ENCODE assay signal across 26 cellular contexts in genomic region chr9:130880599-130881220, GRCh38. TPM values are rescaled to one million over a fixed set of nuclear protein-coding genes. Genes with fewer than 3 reads are reported as not detected.
DNase-seq lines count a peak whose midpoint lies in the region; ATAC-seq, FAIRE-seq and TF ChIP-seq lines count a peak whose summit lies in the region.
"Had no signal": no experiment of that assay in that cellular context is flagged by ENCODE, and none has a peak within 500 bp of the region (broad histone marks: within the 10 kb centered on the region; RNA-seq: fewer than 3 reads in every experiment).

No MANE protein-coding gene starts in this region.

- H2BK20ac ChIP-seq in H1 (ENCODE audit: low read length) = no peak overlapping the region

- H3K27ac ChIP-seq in H1 (ENCODE audit: low read depth, low read length) = no peak overlapping the region
- H3K27ac ChIP-seq: A549; BLaER1 treated with 17β-estradiol and CSF1 and Interleukin-3, amounts not matched to agents 10 nM and 100 nM had no signal

- H4K20me1 ChIP-seq in H1 (replicated peaks in 1 of 2; ENCODE audit: control insufficient read depth in 1 of 2, insufficient read depth in 2 of 2, low read length in 2 of 2) = peaks cover 1 to 12% of the 10 kb centered on the region in 2 experiments

- H3K4me1 ChIP-seq in H1 (replicated peaks in 1 of 4; ENCODE audit: control insufficient read depth in 3 of 4, insufficient read depth in 4 of 4, low read length in 3 of 4) = no peaks in the 10 kb centered on the region
- H3K4me1 ChIP-seq: A549; BE2C; BLaER1 treated with 17β-estradiol and CSF1 and Interleukin-3, amounts not matched to agents 10 nM and 100 nM; HAP-1 had no signal

- H2AFZ ChIP-seq in H1 (ENCODE audit: low read length) = no peak overlapping the region
- H2AFZ ChIP-seq: GM23338 had no signal

- H3K9me3 ChIP-seq in H1 (ENCODE audit: insufficient read depth in 2 of 2, low read depth in 1 of 2, low read length in 1 of 2) = no peaks in the 10 kb centered on the region
- H3K9me3 ChIP-seq: A549; BE2C; BLaER1 treated with 17β-estradiol and CSF1 and Interleukin-3, amounts not matched to agents 10 nM and 100 nM; HAP-1 had no signal

- H3K56ac ChIP-seq in H1 (replicated peaks; ENCODE audit: insufficient read length, low read depth, low read length) = no peak overlapping the region

- no peaks in the 10 kb centered on the region for H3K27me3 ChIP-seq in H1 (replicated peaks in 1 of 4; ENCODE audit: control insufficient read depth in 3 of 4, extremely low read depth in 1 of 4, insufficient read depth in 3 of 4, low read length in 3 of 4)
- H3K27me3 ChIP-seq: BE2C; BLaER1 treated with 17β-estradiol and CSF1 and Interleukin-3, amounts not matched to agents 10 nM and 100 nM had no signal

- intact Hi-C loops in Right ventricle myocardium superior (cut with DNase I) = no loop called here
- intact Hi-C loops in cardiac septum (cut with DNase I) = no loop called here

- H3K27me3 Mint-ChIP-seq in neural crest cell (ENCODE audit: low read depth) = no peaks in the 10 kb centered on the region
- H3K27me3 Mint-ChIP-seq: CD4-positive, alpha-beta T cell; CD8-positive, alpha-beta memory T cell had no signal

- TF ChIP-seq EP300 in H1 (IDR thresholded peaks at IDR 0.05; ENCODE audit: borderline replicate concordance in 1 of 2, low read depth in 2 of 2, low read length in 2 of 2) = no peak

- WGBS in H1 (ENCODE audit: extremely low coverage in 1 of 2, insufficient coverage in 1 of 2, insufficient read length in 1 of 2, insufficient replicate concordance in 2 of 2, low coverage in 1 of 2, low lambda C conversion rate in 2 of 2, missing lambda C conversion rate in 1 of 2), 2 experiments = 92% methylated on average over 16 of the region's 16 CpGs; no CpG with 5 or more reads in 1 of the 2 experiments

- no peak for TF ChIP-seq RAD21 in H1 (IDR thresholded peaks at IDR 0.05 in 1 of 2, conservative IDR thresholded peaks at IDR 0.05 in 1 of 2; ENCODE audit: low read depth in 2 of 2, low read length in 2 of 2)

- CTCF ChIA-PET in H1 (lab: Charles Lee; ENCODE audit: partially characterized antibody) = interaction anchor here (0.6 to 2.4 kb wide), 6 partner anchors 9 to 180 kb away, joined by 3 to 21 read pairs (median 6); no protein-coding TSS in a partner anchor

- no peak overlapping the region for H3K4me3 ChIP-seq in H1 (ENCODE audit: extremely low read depth in 1 of 4, insufficient read depth in 2 of 4, low read depth in 3 of 4, low read length in 4 of 4)
- H3K4me3 ChIP-seq: A549; BLaER1 treated with 17β-estradiol and CSF1 and Interleukin-3, amounts not matched to agents 10 nM and 100 nM; GM12878; GM23338; HAP-1 had no signal

- H3K27ac Mint-ChIP-seq in neural crest cell (ENCODE audit: unreplicated experiment) = no peak overlapping the region
- H3K27ac Mint-ChIP-seq in stimulated activated effector memory CD8-positive, alpha-beta T cell treated with anti-CD3 and anti-CD28 coated beads, Interleukin-12 subunit alpha, Interleukin-12 subunit beta, amount 100 ng/mL, for 72 hours = peak overlapping the region; percentile 10
- H3K27ac Mint-ChIP-seq: CD4-positive, alpha-beta T cell; CD8-positive, alpha-beta memory T cell; GM23338; HFFc6 had no signal

- H3K79me1 ChIP-seq in H1 (ENCODE audit: low read depth, low read length) = 0 out of 2 replicates have a peak, but pooled peaks cover 3% of the 10 kb centered on the region

- H3K23ac ChIP-seq in H1 (ENCODE audit: insufficient read length) = no peak overlapping the region

- H2BK15ac ChIP-seq in H1 (ENCODE audit: low read length) = no peak overlapping the region

- peak overlapping the region; percentile 53; the same call in 1 of the 2 replicates for H4K8ac ChIP-seq in H1 (ENCODE audit: extremely low read depth, insufficient read depth, low read length)

- no peak overlapping the region for H4K5ac ChIP-seq in H1 (ENCODE audit: insufficient read length, low read depth, low read length)

- no peak overlapping the region for H2AK5ac ChIP-seq in H1 (ENCODE audit: low read depth, low read length)

- POLR2A ChIA-PET in H1 (lab: Charles Lee; ENCODE audit: partially characterized antibody) = interaction anchor here (1.2 kb wide), 1 partner anchor 11 kb away, joined by 6 read pairs; no protein-coding TSS in a partner anchor

- H3K36me3 Mint-ChIP-seq in neural crest cell (ENCODE audit: low read depth) = peaks cover 16% of the 10 kb centered on the region
- H3K36me3 Mint-ChIP-seq in stimulated activated effector memory CD8-positive, alpha-beta T cell treated with anti-CD3 and anti-CD28 coated beads, Interleukin-12 subunit alpha, Interleukin-12 subunit beta, amount 100 ng/mL, for 72 hours = peaks cover 66% of the 10 kb centered on the region

- no peak for FAIRE-seq in H1 (lab: Jason Lieb, UNC)
- FAIRE-seq: A549, D721Med, GM12878, H54 had no signal

- no peak overlapping the region for H4K91ac ChIP-seq in H1 (replicated peaks; ENCODE audit: insufficient read length, low read length)

- DNase-seq in Right ventricle myocardium superior = peak; percentile 26
- DNase-seq in cardiac septum (ENCODE audit: low spot score) = no peak
- DNase-seq in H1 (ENCODE audit: low read depth in 1 of 2, low spot score in 2 of 2) = no peak
- DNase-seq in neural crest cell (ENCODE audit: low read depth, low spot score) = no peak
- DNase-seq in stimulated activated effector memory CD8-positive, alpha-beta T cell treated with anti-CD3 and anti-CD28 coated beads, Interleukin-12 subunit alpha, Interleukin-12 subunit beta, amount 100 ng/mL, for 72 hours (ENCODE audit: low spot score in 2 of 2) = no peak
- DNase-seq in epidermal melanocyte (ENCODE audit: insufficient read length, low spot score) = no peak
- DNase-seq in amniotic stem cell (lab: John Stamatoyannopoulos, UW) = no peak
- DNase-seq: 8988T; ACHN; AML-193; BE2C; CD4-positive, alpha-beta T cell; CD8-positive, alpha-beta memory T cell; DMS 273 treated with DMSO at 0.1 percent for 48 hours; DMS79; EL; GDM1; HFFc6 had no signal

- H3K79me2 ChIP-seq in H1 (ENCODE audit: control insufficient read depth in 1 of 2, insufficient read depth in 2 of 2, low read length in 2 of 2) = no peaks in the 10 kb centered on the region

- H3K23me2 ChIP-seq in H1 (ENCODE audit: low read depth, low read length) = no peaks in the 10 kb centered on the region

- no peaks in the 10 kb centered on the region for H3K9me3 Mint-ChIP-seq in neural crest cell
- no peaks in the 10 kb centered on the region for H3K9me3 Mint-ChIP-seq in stimulated activated effector memory CD8-positive, alpha-beta T cell treated with anti-CD3 and anti-CD28 coated beads, Interleukin-12 subunit alpha, Interleukin-12 subunit beta, amount 100 ng/mL, for 72 hours
- H3K9me3 Mint-ChIP-seq: CD14-positive monocyte; CD4-positive, alpha-beta T cell; CD8-positive, alpha-beta memory T cell; GM23338; HFFc6 had no signal

- no peak for TF ChIP-seq POLR2A in H1 (IDR thresholded peaks at IDR 0.05; ENCODE audit: control extremely low read depth in 1 of 2, low read depth in 2 of 2, low read length in 2 of 2)

- H2BK120ac ChIP-seq in H1 (replicated peaks; ENCODE audit: low read depth, low read length) = no peak overlapping the region

- TF ChIP-seq CTCF in H1 (IDR thresholded peaks at IDR 0.05; ENCODE audit: control extremely low read depth in 1 of 3, insufficient read depth in 1 of 3, low read depth in 1 of 3, low read length in 3 of 3) (no peak), neural crest cell (conservative IDR thresholded peaks at IDR 0.05) (no peak)

- H2BK12ac ChIP-seq in H1 (ENCODE audit: low read depth, low read length) = no peak overlapping the region

- peaks cover 42 to 81% (median 65%) of the 10 kb centered on the region in 4 experiments for H3K36me3 ChIP-seq in H1 (ENCODE audit: control insufficient read depth in 2 of 4, insufficient read depth in 4 of 4, low read length in 3 of 4)
- H3K36me3 ChIP-seq: HAP-1 had no signal

- no peak overlapping the region for H2BK5ac ChIP-seq in H1 (ENCODE audit: low read depth, low read length)

- no peak overlapping the region for H3K18ac ChIP-seq in H1 (ENCODE audit: extremely low read depth, low read length)

- H3K4me1 Mint-ChIP-seq in neural crest cell = peaks cover 3% of the 10 kb centered on the region
- no peaks in the 10 kb centered on the region for H3K4me1 Mint-ChIP-seq in stimulated activated effector memory CD8-positive, alpha-beta T cell treated with anti-CD3 and anti-CD28 coated beads, Interleukin-12 subunit alpha, Interleukin-12 subunit beta, amount 100 ng/mL, for 72 hours
- H3K4me1 Mint-ChIP-seq: CD14-positive monocyte; CD8-positive, alpha-beta memory T cell had no signal

- H3K9ac ChIP-seq in H1 (replicated peaks in 1 of 4; ENCODE audit: extremely low read depth in 1 of 4, low read depth in 3 of 4, low read length in 3 of 4) = no peak overlapping the region; a peak in 1 of 7 replicates
- H3K9ac ChIP-seq: BLaER1 treated with 17β-estradiol and CSF1 and Interleukin-3, amounts not matched to agents 10 nM and 100 nM had no signal

- no peak overlapping the region for H3K4me2 ChIP-seq in H1 (ENCODE audit: insufficient read depth in 1 of 2, low read depth in 2 of 2, low read length in 2 of 2)
- H3K4me2 ChIP-seq: A549; BLaER1 treated with 17β-estradiol and CSF1 and Interleukin-3, amounts not matched to agents 10 nM and 100 nM; GM23338 had no signal

- ATAC-seq in Right ventricle myocardium superior (ENCODE audit: poor library complexity) = no peak
- no peak for ATAC-seq in stimulated activated effector memory CD8-positive, alpha-beta T cell treated with anti-CD3 and anti-CD28 coated beads, Interleukin-12 subunit alpha, Interleukin-12 subunit beta, amount 100 ng/mL, for 72 hours
- ATAC-seq: A549, GM12878, GM23338 had no signal

- H3K14ac ChIP-seq in H1 (ENCODE audit: insufficient read length) = no peak overlapping the region

- H3K4ac ChIP-seq in H1 (replicated peaks; ENCODE audit: insufficient read length, low read depth, low read length) = no peak overlapping the region

- peak overlapping the region; percentile 34 for H3K4me3 Mint-ChIP-seq in neural crest cell
- no peak overlapping the region for H3K4me3 Mint-ChIP-seq in stimulated activated effector memory CD8-positive, alpha-beta T cell treated with anti-CD3 and anti-CD28 coated beads, Interleukin-12 subunit alpha, Interleukin-12 subunit beta, amount 100 ng/mL, for 72 hours
- H3K4me3 Mint-ChIP-seq: CD14-positive monocyte; CD4-positive, alpha-beta T cell; CD8-positive, alpha-beta memory T cell; GM23338; HFFc6 had no signal

RNA-seq across cellular contexts. Expression of gene QRFP, which starts 15.9 kb away (rescaled TPM):
- total RNA-seq in Right ventricle myocardium superior = not detected
- not detected for total RNA-seq in cardiac septum
- total RNA-seq in H1 (2021; fragmentation: NEBNext Ultra II Directional; extraction: Animal tissue kit (Norgen Biotek cat#: 25700)) = not detected in 2 replicates
- not detected in 2 replicates for polyA plus RNA-seq in H1 (2011; rRNA removed)
- polyA plus RNA-seq in H1 (2011; cell fraction: cytosol; rRNA removed) = not detected
- polyA plus RNA-seq in H1 (2011; cell fraction: nucleus; rRNA removed) = not detected
- 0.11 to 0.28 TPM in 2 of 4 replicates, not detected in the others for polyA plus RNA-seq in H1 (2012, experiment 1 of 2)
- 0.73 TPM for polyA plus RNA-seq in H1 (2012, experiment 2 of 2)
- polyA plus RNA-seq in H1 (2013, experiment 1 of 2) = not detected
- polyA plus RNA-seq in H1 (2013, experiment 2 of 2) = not detected
- polyA minus RNA-seq in H1 (2011; rRNA and poly(A)+ RNA removed) = not detected in 2 replicates
- not detected for polyA minus RNA-seq in H1 (2011; cell fraction: cytosol; rRNA and poly(A)+ RNA removed)
- polyA minus RNA-seq in H1 (2011; cell fraction: nucleus; rRNA and poly(A)+ RNA removed) = not detected
- not detected in 2 replicates for total RNA-seq in neural crest cell
- total RNA-seq: CD4-positive, alpha-beta T cell; CD8-positive, alpha-beta memory T cell; GM12878; GM23338; HFFc6 had no signal
- polyA plus RNA-seq: A549; CD8-positive, alpha-beta memory T cell; GM12878; GM23338 had no signal

RNA-seq across cellular contexts. Expression of gene ABL1, which starts 45.7 kb away (rescaled TPM):
- total RNA-seq in Right ventricle myocardium superior (31.5 TPM), cardiac septum (38.0 TPM), neural crest cell (88.9 and 91.0 TPM in 2 replicates)
- 104 and 110 TPM in 2 replicates for total RNA-seq in H1 (2021; fragmentation: NEBNext Ultra II Directional; extraction: Animal tissue kit (Norgen Biotek cat#: 25700))
- 35.3 and 50.0 TPM in 2 replicates for polyA plus RNA-seq in H1 (2011; rRNA removed)
- 41.4 TPM for polyA plus RNA-seq in H1 (2011; cell fraction: cytosol; rRNA removed)
- polyA plus RNA-seq in H1 (2011; cell fraction: nucleus; rRNA removed) = 52.8 TPM
- polyA plus RNA-seq in H1 (2012, experiment 1 of 2) = 55.9 to 65.2 TPM (median 59.1 TPM) in 4 replicates
- 58.6 TPM for polyA plus RNA-seq in H1 (2012, experiment 2 of 2)
- 42.6 TPM for polyA plus RNA-seq in H1 (2013, experiment 1 of 2)
- polyA plus RNA-seq in H1 (2013, experiment 2 of 2) = 43.7 TPM
- 78.2 and 79.9 TPM in 2 replicates for polyA minus RNA-seq in H1 (2011; rRNA and poly(A)+ RNA removed)
- 59.2 TPM for polyA minus RNA-seq in H1 (2011; cell fraction: cytosol; rRNA and poly(A)+ RNA removed)
- polyA minus RNA-seq in H1 (2011; cell fraction: nucleus; rRNA and poly(A)+ RNA removed) = 41.2 TPM

RNA-seq across cellular contexts. Expression of gene FIBCD1, which starts 58.3 kb away (rescaled TPM):
- total RNA-seq in Right ventricle myocardium superior (0.59 TPM), cardiac septum (0.54 TPM), neural crest cell (0.23 and 0.45 TPM in 2 replicates)
- 5.3 and 6.1 TPM in 2 replicates for total RNA-seq in H1 (2021; fragmentation: NEBNext Ultra II Directional; extraction: Animal tissue kit (Norgen Biotek cat#: 25700))
- 8.8 and 13.2 TPM in 2 replicates for polyA plus RNA-seq in H1 (2011; rRNA removed)
- polyA plus RNA-seq in H1 (2011; cell fraction: cytosol; rRNA removed) = 5.6 TPM
- 11.0 TPM for polyA plus RNA-seq in H1 (2011; cell fraction: nucleus; rRNA removed)
- 3.9 to 10.9 TPM (median 7.8 TPM) in 4 replicates for polyA plus RNA-seq in H1 (2012, experiment 1 of 2)
- polyA plus RNA-seq in H1 (2012, experiment 2 of 2) = 5.2 TPM
- polyA plus RNA-seq in H1 (2013, experiment 1 of 2) = 11.6 TPM
- 10.8 TPM for polyA plus RNA-seq in H1 (2013, experiment 2 of 2)
- polyA minus RNA-seq in H1 (2011; rRNA and poly(A)+ RNA removed) = 0.66 and 1.2 TPM in 2 replicates
- polyA minus RNA-seq in H1 (2011; cell fraction: cytosol; rRNA and poly(A)+ RNA removed) = 2.1 TPM
- 1.2 TPM for polyA minus RNA-seq in H1 (2011; cell fraction: nucleus; rRNA and poly(A)+ RNA removed)
- total RNA-seq: CD4-positive, alpha-beta T cell; CD8-positive, alpha-beta memory T cell had no signal
- polyA plus RNA-seq: CD14-positive monocyte; CD8-positive, alpha-beta memory T cell had no signal
